ENCODE assay signal across 1 cellular context in genomic region chr11:46554205-46555162, GRCh38.
TF ChIP-seq lines count a peak whose summit lies in the region.

No MANE protein-coding gene starts in this region.

TF ChIP-seq in GM12878, 131 proteins besides CTCF, POLR2A, EP300 and RAD21 (continued from another document):
- peak; percentile 62; the same call in 1 of the 2 replicates for TF ChIP-seq ZBTB40 (IDR thresholded peaks at IDR 0.05; ENCODE audit: borderline replicate concordance)
- peak; percentile 61 to 69 for TF ChIP-seq IKZF2 (IDR thresholded peaks at IDR 0.05)
TF ChIP-seq in GM12878: peak in this region for 6.
